In the genomic region with DNA sequence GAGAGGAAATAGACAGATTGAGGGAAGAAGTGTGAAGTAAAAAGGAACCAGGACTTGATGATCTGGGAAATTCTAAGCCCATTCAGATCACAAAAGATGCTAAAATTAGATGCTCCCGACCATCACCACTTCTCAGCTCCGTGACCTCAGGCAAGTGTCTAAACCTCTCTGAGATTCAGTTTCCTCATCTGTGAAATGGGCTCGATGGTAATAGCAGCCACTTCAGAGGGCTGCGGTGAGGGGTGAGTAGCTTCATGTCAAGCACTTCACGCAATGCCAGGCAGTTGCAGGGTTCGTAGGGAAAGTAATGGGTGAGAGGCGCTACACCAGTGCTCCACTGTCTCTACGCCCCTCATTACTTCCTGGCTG, we compare ENCODE assay signal across 9 cellular contexts. TPM values are rescaled to one million over a fixed set of nuclear protein-coding genes. Genes with fewer than 3 reads are reported as not detected.
DNase-seq lines count a peak whose midpoint lies in the region; ATAC-seq and TF ChIP-seq lines count a peak whose summit lies in the region.
"Had no signal": no experiment of that assay in that cellular context is flagged by ENCODE, and none has a peak within 500 bp of the region (broad histone marks: within the 10 kb centered on the region; RNA-seq: fewer than 3 reads in every experiment).

No MANE protein-coding gene starts in this region.

- H3K4me1 ChIP-seq in HEK293 (ENCODE audit: control insufficient read depth, insufficient read depth, low read length): peaks cover 3% of the 10 kb centered on the region; the same call in 1 of the 2 replicates
- H3K4me1 ChIP-seq in effector memory CD4-positive, alpha-beta T cell (ENCODE audit: control insufficient read depth, insufficient read depth, low read length, poor library complexity, severe bottlenecking): peaks cover 20% of the 10 kb centered on the region

- no peaks in the 10 kb centered on the region for H3K27me3 Mint-ChIP-seq in CD4-positive, alpha-beta T cell
- H3K27me3 Mint-ChIP-seq in activated naive CD8-positive, alpha-beta T cell treated with anti-CD3 and anti-CD28 coated beads, Interleukin-2, amount 50 U/mL, for 24 hours: peaks cover 6% of the 10 kb centered on the region
- peaks cover 73% of the 10 kb centered on the region for H3K27me3 Mint-ChIP-seq in neural crest cell (ENCODE audit: low read depth)

- peak overlapping the region; percentile 93 for H3K4me3 Mint-ChIP-seq in CD4-positive, alpha-beta T cell
- peak overlapping the region; percentile 36 for H3K4me3 Mint-ChIP-seq in activated naive CD8-positive, alpha-beta T cell treated with anti-CD3 and anti-CD28 coated beads, Interleukin-2, amount 50 U/mL, for 24 hours
- H3K4me3 Mint-ChIP-seq in neural crest cell: peak overlapping the region; percentile 66

- H3K27ac Mint-ChIP-seq in CD4-positive, alpha-beta T cell: peak overlapping the region; percentile 91
- peak overlapping the region; percentile 1 for H3K27ac Mint-ChIP-seq in activated naive CD8-positive, alpha-beta T cell treated with anti-CD3 and anti-CD28 coated beads, Interleukin-2, amount 50 U/mL, for 24 hours
- no peak overlapping the region for H3K27ac Mint-ChIP-seq in neural crest cell (ENCODE audit: unreplicated experiment)

- peaks cover 30% of the 10 kb centered on the region for H3K4me1 Mint-ChIP-seq in CD4-positive, alpha-beta T cell (ENCODE audit: low read depth)
- peaks cover 31% of the 10 kb centered on the region for H3K4me1 Mint-ChIP-seq in activated naive CD8-positive, alpha-beta T cell treated with anti-CD3 and anti-CD28 coated beads, Interleukin-2, amount 50 U/mL, for 24 hours
- no peaks in the 10 kb centered on the region for H3K4me1 Mint-ChIP-seq in neural crest cell

- no peak overlapping the region for H3K4me3 ChIP-seq in HEK293 (ENCODE audit: low read depth, low read length)
- H3K4me3 ChIP-seq in effector memory CD4-positive, alpha-beta T cell (ENCODE audit: insufficient read depth, low read depth, low read length, poor library complexity, severe bottlenecking): no peak overlapping the region

- CTCF ChIA-PET in CD4-positive, alpha-beta T cell (lab: Charles Lee): interaction anchor here (0.7 kb wide), 1 partner anchor 72 kb away, joined by 3 read pairs; no protein-coding TSS in a partner anchor
- CTCF ChIA-PET in HEK293 (lab: Yijun Ruan, JAX): no interaction called here

- no peaks in the 10 kb centered on the region for H3K9me3 Mint-ChIP-seq in CD4-positive, alpha-beta T cell
- no peaks in the 10 kb centered on the region for H3K9me3 Mint-ChIP-seq in activated naive CD8-positive, alpha-beta T cell treated with anti-CD3 and anti-CD28 coated beads, Interleukin-2, amount 50 U/mL, for 24 hours
- H3K9me3 Mint-ChIP-seq in neural crest cell: no peaks in the 10 kb centered on the region

- no peak overlapping the region for H3K27ac ChIP-seq in CD4-positive, alpha-beta T cell (ENCODE audit: low read depth, low read length)
- no peak overlapping the region for H3K27ac ChIP-seq in HEK293 (ENCODE audit: extremely low read depth, low read depth, low read length)
- no peak overlapping the region for H3K27ac ChIP-seq in effector memory CD4-positive, alpha-beta T cell (ENCODE audit: insufficient read depth, low read length, poor library complexity, severe bottlenecking)

- DNase-seq in CD4-positive, alpha-beta T cell: no peak
- peak; percentile 34 for DNase-seq in activated naive CD8-positive, alpha-beta T cell treated with anti-CD3 and anti-CD28 coated beads, Interleukin-2, amount 50 U/mL, for 24 hours
- DNase-seq in neural crest cell (ENCODE audit: low read depth, low spot score): no peak
- DNase-seq in kidney glomerular epithelial cell (lab: John Stamatoyannopoulos, UW): no peak
- no peak for DNase-seq in effector memory CD4-positive, alpha-beta T cell
- no peak for DNase-seq in nucleus accumbens (lab: John Stamatoyannopoulos, UW)
- DNase-seq: activated CD8-positive, alpha-beta memory T cell treated with anti-CD3 and anti-CD28 coated beads, Interleukin-2, amount 50 U/mL, for 4 hours had no signal

- H3K9me3 ChIP-seq in CD4-positive, alpha-beta T cell (ENCODE audit: control insufficient read depth, low read length): no peaks in the 10 kb centered on the region
- H3K9me3 ChIP-seq in HEK293 (ENCODE audit: control insufficient read depth, insufficient read depth, low read depth, low read length): no peaks in the 10 kb centered on the region
- no peaks in the 10 kb centered on the region for H3K9me3 ChIP-seq in effector memory CD4-positive, alpha-beta T cell (ENCODE audit: control insufficient read depth, low read length)

- intact Hi-C loops in CD4-positive, alpha-beta T cell (cut with DNase I, micrococcal nuclease): no loop called here

- H3K36me3 Mint-ChIP-seq in CD4-positive, alpha-beta T cell (ENCODE audit: low read depth): peaks cover 5% of the 10 kb centered on the region
- no peaks in the 10 kb centered on the region for H3K36me3 Mint-ChIP-seq in activated naive CD8-positive, alpha-beta T cell treated with anti-CD3 and anti-CD28 coated beads, Interleukin-2, amount 50 U/mL, for 24 hours (ENCODE audit: low read depth)
- H3K36me3 Mint-ChIP-seq in neural crest cell (ENCODE audit: low read depth): no peaks in the 10 kb centered on the region

- POLR2A ChIA-PET in CD4-positive, alpha-beta T cell (lab: Charles Lee): interaction anchor here (1.9 kb wide), 1 partner anchor 19 kb away, joined by 15 read pairs; no protein-coding TSS in a partner anchor
- POLR2A ChIA-PET in HEK293 (lab: Yijun Ruan, JAX): no interaction called here

- no peaks in the 10 kb centered on the region for H3K36me3 ChIP-seq in HEK293 (ENCODE audit: control insufficient read depth in 2 of 2, insufficient read depth in 1 of 2, low read length in 2 of 2)
- no peaks in the 10 kb centered on the region for H3K36me3 ChIP-seq in effector memory CD4-positive, alpha-beta T cell (ENCODE audit: control insufficient read depth, insufficient read depth, low read length)

- TF ChIP-seq CTCF in CD4-positive, alpha-beta T cell (IDR thresholded peaks at IDR 0.05): no peak
- TF ChIP-seq CTCF in HEK293 (tag by site-specific recombination; IDR thresholded peaks at IDR 0.05) (no peak), neural crest cell (conservative IDR thresholded peaks at IDR 0.05) (no peak)

- no peak for ATAC-seq in CD4-positive, alpha-beta T cell (ENCODE audit: poor library complexity)
- peak; percentile 21 for ATAC-seq in activated naive CD8-positive, alpha-beta T cell treated with anti-CD3 and anti-CD28 coated beads, Interleukin-2, amount 50 U/mL, for 24 hours
- no peak for ATAC-seq in HG03469 (IDR thresholded peaks at IDR 0.05; ENCODE audit: unreplicated experiment)

- no peaks in the 10 kb centered on the region for H3K27me3 ChIP-seq in CD4-positive, alpha-beta T cell (ENCODE audit: control insufficient read depth, insufficient read depth, low read length)
- H3K27me3 ChIP-seq in effector memory CD4-positive, alpha-beta T cell (replicated peaks; ENCODE audit: control insufficient read depth, insufficient read depth, low read length, poor library complexity, severe bottlenecking): no peaks in the 10 kb centered on the region

TF ChIP-seq in HEK293, 187 proteins besides CTCF, POLR2A, EP300 and RAD21:
- no peak for TF ChIP-seq SP2 (tag by site-specific recombination; IDR thresholded peaks at IDR 0.05)
- no peak for TF ChIP-seq ZSCAN16 (tag by site-specific recombination; IDR thresholded peaks at IDR 0.05)
- TF ChIP-seq ZNF623 (tag by site-specific recombination; IDR thresholded peaks at IDR 0.05): no peak
- no peak for TF ChIP-seq ZNF394 (tag by site-specific recombination; IDR thresholded peaks at IDR 0.05; ENCODE audit: borderline replicate concordance)
- no peak for TF ChIP-seq ZNF174 (tag by site-specific recombination; IDR thresholded peaks at IDR 0.05)
- no peak for TF ChIP-seq MEIS1 (CRISPR knock-in tag; IDR thresholded peaks at IDR 0.05; ENCODE audit: borderline replicate concordance)
- TF ChIP-seq, protein P1, sequence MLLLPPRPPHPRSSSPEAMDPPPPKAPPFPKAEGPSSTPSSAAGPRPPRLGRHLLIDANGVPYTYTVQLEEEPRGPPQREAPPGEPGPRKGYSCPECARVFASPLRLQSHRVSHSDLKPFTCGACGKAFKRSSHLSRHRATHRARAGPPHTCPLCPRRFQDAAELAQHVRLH (tag by site-specific recombination; IDR thresholded peaks at IDR 0.05): peak; percentile 84
- no peak for TF ChIP-seq ZNF48 (tag by site-specific recombination; IDR thresholded peaks at IDR 0.05)
- TF ChIP-seq TRIM28 (IDR thresholded peaks at IDR 0.05; ENCODE audit: borderline replicate concordance, low read length): no peak
- TF ChIP-seq ZEB2 (tag by site-specific recombination; IDR thresholded peaks at IDR 0.05): no peak
- TF ChIP-seq ZNF514 (tag by site-specific recombination; IDR thresholded peaks at IDR 0.05): no peak
- no peak for TF ChIP-seq ZNF530 (tag by site-specific recombination; IDR thresholded peaks at IDR 0.05; ENCODE audit: low read depth)
- no peak for TF ChIP-seq SCRT1 (tag by site-specific recombination; IDR thresholded peaks at IDR 0.05; ENCODE audit: borderline replicate concordance)
- TF ChIP-seq GFI1B (tag by site-specific recombination; IDR thresholded peaks at IDR 0.05): no peak
- TF ChIP-seq, protein P2, sequence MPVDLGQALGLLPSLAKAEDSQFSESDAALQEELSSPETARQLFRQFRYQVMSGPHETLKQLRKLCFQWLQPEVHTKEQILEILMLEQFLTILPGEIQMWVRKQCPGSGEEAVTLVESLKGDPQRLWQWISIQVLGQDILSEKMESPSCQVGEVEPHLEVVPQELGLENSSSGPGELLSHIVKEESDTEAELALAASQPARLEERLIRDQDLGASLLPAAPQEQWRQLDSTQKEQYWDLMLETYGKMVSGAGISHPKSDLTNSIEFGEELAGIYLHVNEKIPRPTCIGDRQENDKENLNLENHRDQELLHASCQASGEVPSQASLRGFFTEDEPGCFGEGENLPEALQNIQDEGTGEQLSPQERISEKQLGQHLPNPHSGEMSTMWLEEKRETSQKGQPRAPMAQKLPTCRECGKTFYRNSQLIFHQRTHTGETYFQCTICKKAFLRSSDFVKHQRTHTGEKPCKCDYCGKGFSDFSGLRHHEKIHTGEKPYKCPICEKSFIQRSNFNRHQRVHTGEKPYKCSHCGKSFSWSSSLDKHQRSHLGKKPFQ (tag by site-specific recombination; IDR thresholded peaks at IDR 0.05): no peak
- peak; percentile 97 for TF ChIP-seq ZNF768 (tag by site-specific recombination; IDR thresholded peaks at IDR 0.05)
- no peak for TF ChIP-seq ZIC2 (tag by site-specific recombination; IDR thresholded peaks at IDR 0.05)
- peak; percentile 16; the same call in 1 of the 2 replicates for TF ChIP-seq ZNF146 (tag by site-specific recombination; IDR thresholded peaks at IDR 0.05)
- TF ChIP-seq SCRT2 (tag by site-specific recombination; IDR thresholded peaks at IDR 0.05): no peak

RNA-seq across cellular contexts. Expression of a gene that starts 9.0 kb away (rescaled TPM):
- 10 to 100 TPM; 22.1 to 22.2 TPM for total RNA-seq in CD4-positive, alpha-beta T cell
- 4.1 and 6.0 TPM in 2 replicates for total RNA-seq in neural crest cell

Comparison
In these comparisons a context has a peak if more than half of its experiments do, and no peak if none do; other contexts are left out.
1. H3K4me3 Mint-ChIP-seq: peak in every context shown above with its lines; median percentile 93 in CD4-positive, alpha-beta T cell; 66 in neural crest cell; 36 in activated naive CD8-positive, alpha-beta T cell treated with anti-CD3 and anti-CD28 coated beads, Interleukin-2, amount 50 U/mL, for 24 hours.